Comparison of ENCODE assay signal across 1 cellular context in the genomic region with DNA sequence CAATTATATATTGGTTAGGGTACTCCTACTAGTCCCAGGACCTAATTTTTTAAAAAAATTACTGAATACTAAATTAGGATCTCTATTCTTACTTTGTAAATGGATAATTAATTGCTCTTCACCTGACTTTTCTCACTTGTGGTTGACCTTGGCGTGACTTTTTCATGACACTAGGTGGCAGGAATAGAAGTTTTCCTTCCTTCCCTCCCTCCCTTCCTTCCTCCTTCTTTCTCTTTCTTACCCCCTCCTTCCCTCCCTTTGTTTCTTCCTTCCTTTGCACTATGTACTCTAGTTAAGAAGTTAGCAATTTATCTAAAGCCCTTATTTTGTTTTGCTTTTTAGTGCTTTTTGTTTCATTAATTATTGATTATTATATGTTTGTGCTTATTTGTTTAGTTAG.
A peak's percentile ranks its signal among the peaks of the same experiment; 100 is the strongest.
TF ChIP-seq lines count a peak whose summit lies in the region.

No MANE protein-coding gene starts in this region.

TF ChIP-seq in K562, 482 proteins besides CTCF, POLR2A, EP300 and RAD21 (continued from another document):
- TF ChIP-seq ZNF277 (CRISPR knock-in tag; IDR thresholded peaks at IDR 0.05; ENCODE audit: borderline replicate concordance) (no peak), CC2D1A (IDR thresholded peaks at IDR 0.05) (peak; percentile 81), CREB1 (IDR thresholded peaks at IDR 0.05) (no peak), CREB1 (CRISPR knock-in tag; IDR thresholded peaks at IDR 0.05) (no peak), EWSR1 (IDR thresholded peaks at IDR 0.05; ENCODE audit: borderline replicate concordance, low read depth, partially characterized antibody) (no peak), BRD4 (IDR thresholded peaks at IDR 0.05) (no peak), SRSF3 (IDR thresholded peaks at IDR 0.05; ENCODE audit: insufficient read depth, low read length) (no peak), MCM2 (IDR thresholded peaks at IDR 0.05; ENCODE audit: low read depth) (no peak), CREBBP (IDR thresholded peaks at IDR 0.05; ENCODE audit: low read depth, low read length) (no peak)
